21 cellular contexts compared by ENCODE assay signal in the genomic region with DNA sequence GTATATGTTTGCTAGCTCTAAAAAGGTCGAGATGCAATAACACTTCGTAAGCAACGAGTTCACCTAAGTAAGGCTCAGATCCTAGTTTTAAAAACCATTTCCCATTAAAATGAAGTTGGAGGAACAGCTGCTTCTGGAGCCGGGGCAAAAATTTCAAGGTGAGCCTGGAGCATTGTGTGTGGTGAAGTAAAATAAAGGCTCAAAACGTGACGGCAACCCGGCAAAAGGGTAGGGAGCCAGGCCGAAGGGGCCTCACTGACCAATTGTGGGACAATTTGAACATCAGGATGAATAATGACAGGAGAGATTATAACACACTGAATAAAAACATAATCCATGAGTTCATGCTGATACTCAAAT. TPM values are rescaled to one million over a fixed set of nuclear protein-coding genes. Genes with fewer than 3 reads are reported as not detected.
DNase-seq lines count a peak whose midpoint lies in the region; ATAC-seq and TF ChIP-seq lines count a peak whose summit lies in the region.
"Had no signal": no experiment of that assay in that cellular context is flagged by ENCODE, and none has a peak within 500 bp of the region (broad histone marks: within the 10 kb centered on the region; RNA-seq: fewer than 3 reads in every experiment).

No MANE protein-coding gene starts in this region.

- ATAC-seq in GM23338 (no peak), WTC11 (no peak), HG02884 (IDR thresholded peaks at IDR 0.05; ENCODE audit: unreplicated experiment) (no peak)
- ATAC-seq: A549, HCT116 had no signal

- no peaks in the 10 kb centered on the region for H3K9me3 ChIP-seq in iPS-18a (ENCODE audit: control insufficient read depth, low read depth, low read length)
- no peaks in the 10 kb centered on the region for H3K9me3 ChIP-seq in effector memory CD4-positive, alpha-beta T cell (ENCODE audit: control insufficient read depth, low read length)
- H3K9me3 ChIP-seq: A549, BE2C had no signal

- POLR2A ChIA-PET in WTC11 (lab: Charles Lee): no interaction called here

- H3K27ac ChIP-seq in GM23338 (ENCODE audit: low read depth) (no peak overlapping the region), iPS-18a (ENCODE audit: low read length) (no peak overlapping the region)
- no peak overlapping the region for H3K27ac ChIP-seq in effector memory CD4-positive, alpha-beta T cell (ENCODE audit: insufficient read depth, low read length, poor library complexity, severe bottlenecking)
- H3K27ac ChIP-seq: A549; BLaER1 treated with 17β-estradiol and CSF1 and Interleukin-3, amounts not matched to agents 10 nM and 100 nM had no signal

- H3K27me3 Mint-ChIP-seq in GM23338 (ENCODE audit: insufficient read depth, low read depth, poor library complexity) (peaks cover 75% of the 10 kb centered on the region), WTC11 (ENCODE audit: low read depth) (peaks cover 85% of the 10 kb centered on the region)

- H2AFZ ChIP-seq in GM23338: no peak overlapping the region

- no peaks in the 10 kb centered on the region for H3K9me2 ChIP-seq in GM23338 (ENCODE audit: insufficient read depth)

- peaks cover 7% of the 10 kb centered on the region; the same call in 1 of the 2 replicates for H3K4me1 ChIP-seq in GM23338 (ENCODE audit: insufficient read depth)
- no peaks in the 10 kb centered on the region for H3K4me1 ChIP-seq in iPS-18a (ENCODE audit: control insufficient read depth, low read depth, low read length)
- no peaks in the 10 kb centered on the region for H3K4me1 ChIP-seq in effector memory CD4-positive, alpha-beta T cell (ENCODE audit: control insufficient read depth, insufficient read depth, low read length, poor library complexity, severe bottlenecking)
- H3K4me1 ChIP-seq: A549, BE2C had no signal

- H3K27ac Mint-ChIP-seq in GM23338 (no peak overlapping the region), WTC11 (no peak overlapping the region)
- H3K27ac Mint-ChIP-seq: CD14-positive monocyte; CD4-positive, alpha-beta T cell had no signal

- no peaks in the 10 kb centered on the region for H3K79me2 ChIP-seq in GM23338 (replicated peaks; ENCODE audit: insufficient read depth)

- H3K4me3 Mint-ChIP-seq in GM23338: no peak overlapping the region; the same call in 2 of the 3 replicates
- H3K4me3 Mint-ChIP-seq in WTC11: peak overlapping the region; percentile 68; the same call in 1 of the 2 replicates
- H3K4me3 Mint-ChIP-seq: CD4-positive, alpha-beta T cell; CD8-positive, alpha-beta memory T cell had no signal

- H4K20me1 ChIP-seq in GM23338 (replicated peaks; ENCODE audit: insufficient read depth): peaks cover 6% of the 10 kb centered on the region

- CTCF ChIA-PET in WTC11 (lab: Charles Lee): interaction anchor here (0.9 kb wide), 1 partner anchor 191 kb away, joined by 3 read pairs; no protein-coding TSS in a partner anchor

- no peak for DNase-seq in GM23338 (ENCODE audit: low spot score)
- no peak for DNase-seq in WTC11 (ENCODE audit: low spot score)
- DNase-seq in effector memory CD4-positive, alpha-beta T cell: no peak
- no peak for DNase-seq in ecto neural progenitor cell (ENCODE audit: low spot score)
- DNase-seq in globus pallidus (ENCODE audit: low spot score): no peak
- DNase-seq: 8988T; ACHN; AML-193; BE2C; Calu3; CD4-positive, alpha-beta T cell; CD8-positive, alpha-beta memory T cell; DMS53; DMS79 treated with DMSO at 0.1 percent for 48 hours; GF-D8 had no signal

- H3K9me3 Mint-ChIP-seq in GM23338: peaks cover 2% of the 10 kb centered on the region; the same call in 1 of the 3 replicates
- H3K9me3 Mint-ChIP-seq in WTC11: peaks cover 4% of the 10 kb centered on the region
- H3K9me3 Mint-ChIP-seq: CD4-positive, alpha-beta T cell had no signal

- no peaks in the 10 kb centered on the region for H3F3A ChIP-seq in GM23338 (replicated peaks; ENCODE audit: low read depth)

- H3K27me3 ChIP-seq in GM23338 (ENCODE audit: insufficient read depth) (peaks cover 91% of the 10 kb centered on the region), iPS-18a (ENCODE audit: control insufficient read depth, insufficient read depth, low read length) (peaks cover 78% of the 10 kb centered on the region)
- peaks cover 45% of the 10 kb centered on the region for H3K27me3 ChIP-seq in effector memory CD4-positive, alpha-beta T cell (replicated peaks; ENCODE audit: control insufficient read depth, insufficient read depth, low read length, poor library complexity, severe bottlenecking)
- H3K27me3 ChIP-seq: BLaER1 treated with 17β-estradiol and CSF1 and Interleukin-3, amounts not matched to agents 10 nM and 100 nM had no signal

- TF ChIP-seq CTCF in GM23338 (conservative IDR thresholded peaks at IDR 0.05; ENCODE audit: low read depth in 2 of 2) (no peak), WTC11 (IDR thresholded peaks at IDR 0.05) (no peak)

- H3K4me1 Mint-ChIP-seq in GM23338: peaks cover 6% of the 10 kb centered on the region; the same call in 2 of the 3 replicates
- peaks cover 20% of the 10 kb centered on the region for H3K4me1 Mint-ChIP-seq in WTC11
- H3K4me1 Mint-ChIP-seq: CD14-positive monocyte; CD8-positive, alpha-beta memory T cell had no signal

- peak overlapping the region; percentile 84; the same call in 1 of the 2 replicates for H3K4me2 ChIP-seq in GM23338
- H3K4me2 ChIP-seq: A549; BLaER1 treated with 17β-estradiol and CSF1 and Interleukin-3, amounts not matched to agents 10 nM and 100 nM had no signal

- no peak overlapping the region for H3K9ac ChIP-seq in iPS-18a (ENCODE audit: low read length)
- H3K9ac ChIP-seq: BLaER1 treated with 17β-estradiol and CSF1 and Interleukin-3, amounts not matched to agents 10 nM and 100 nM had no signal

- H3K4me3 ChIP-seq in GM23338: peak overlapping the region; percentile 60
- peak overlapping the region; percentile 40 for H3K4me3 ChIP-seq in iPS-18a (ENCODE audit: low read length)
- no peak overlapping the region for H3K4me3 ChIP-seq in effector memory CD4-positive, alpha-beta T cell (ENCODE audit: insufficient read depth, low read depth, low read length, poor library complexity, severe bottlenecking)
- H3K4me3 ChIP-seq: A549; BLaER1 treated with 17β-estradiol and CSF1 and Interleukin-3, amounts not matched to agents 10 nM and 100 nM had no signal

- H3K36me3 Mint-ChIP-seq in GM23338 (ENCODE audit: low read depth) (no peaks in the 10 kb centered on the region; the same call in 2 of the 3 replicates), WTC11 (no peaks in the 10 kb centered on the region)
- H3K36me3 Mint-ChIP-seq: CD14-positive monocyte had no signal

- H3K36me3 ChIP-seq in GM23338 (ENCODE audit: insufficient read depth) (no peaks in the 10 kb centered on the region), iPS-18a (ENCODE audit: control insufficient read depth, low read depth, low read length) (no peaks in the 10 kb centered on the region)
- H3K36me3 ChIP-seq in effector memory CD4-positive, alpha-beta T cell (ENCODE audit: control insufficient read depth, insufficient read depth, low read length): no peaks in the 10 kb centered on the region
- H3K36me3 ChIP-seq: BE2C had no signal

TF ChIP-seq in GM23338, 12 proteins besides CTCF, POLR2A, EP300 and RAD21:
- TF ChIP-seq, protein P1, sequence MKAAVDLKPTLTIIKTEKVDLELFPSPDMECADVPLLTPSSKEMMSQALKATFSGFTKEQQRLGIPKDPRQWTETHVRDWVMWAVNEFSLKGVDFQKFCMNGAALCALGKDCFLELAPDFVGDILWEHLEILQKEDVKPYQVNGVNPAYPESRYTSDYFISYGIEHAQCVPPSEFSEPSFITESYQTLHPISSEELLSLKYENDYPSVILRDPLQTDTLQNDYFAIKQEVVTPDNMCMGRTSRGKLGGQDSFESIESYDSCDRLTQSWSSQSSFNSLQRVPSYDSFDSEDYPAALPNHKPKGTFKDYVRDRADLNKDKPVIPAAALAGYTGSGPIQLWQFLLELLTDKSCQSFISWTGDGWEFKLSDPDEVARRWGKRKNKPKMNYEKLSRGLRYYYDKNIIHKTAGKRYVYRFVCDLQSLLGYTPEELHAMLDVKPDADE (IDR thresholded peaks at IDR 0.05): no peak
- TF ChIP-seq EZH2 (IDR thresholded peaks at IDR 0.05; ENCODE audit: low read depth, unreplicated experiment): peak; percentile 65

TF ChIP-seq in WTC11, 78 proteins besides CTCF, POLR2A, EP300 and RAD21 (continues in another document):
- TF ChIP-seq ZNF317 (CRISPR knock-in tag; IDR thresholded peaks at IDR 0.05; ENCODE audit: borderline replicate concordance, low read depth) (no peak), SP1 (CRISPR knock-in tag; conservative IDR thresholded peaks at IDR 0.05) (no peak), ZNF138 (CRISPR knock-in tag; conservative IDR thresholded peaks at IDR 0.05) (no peak)
- TF ChIP-seq, protein P2, sequence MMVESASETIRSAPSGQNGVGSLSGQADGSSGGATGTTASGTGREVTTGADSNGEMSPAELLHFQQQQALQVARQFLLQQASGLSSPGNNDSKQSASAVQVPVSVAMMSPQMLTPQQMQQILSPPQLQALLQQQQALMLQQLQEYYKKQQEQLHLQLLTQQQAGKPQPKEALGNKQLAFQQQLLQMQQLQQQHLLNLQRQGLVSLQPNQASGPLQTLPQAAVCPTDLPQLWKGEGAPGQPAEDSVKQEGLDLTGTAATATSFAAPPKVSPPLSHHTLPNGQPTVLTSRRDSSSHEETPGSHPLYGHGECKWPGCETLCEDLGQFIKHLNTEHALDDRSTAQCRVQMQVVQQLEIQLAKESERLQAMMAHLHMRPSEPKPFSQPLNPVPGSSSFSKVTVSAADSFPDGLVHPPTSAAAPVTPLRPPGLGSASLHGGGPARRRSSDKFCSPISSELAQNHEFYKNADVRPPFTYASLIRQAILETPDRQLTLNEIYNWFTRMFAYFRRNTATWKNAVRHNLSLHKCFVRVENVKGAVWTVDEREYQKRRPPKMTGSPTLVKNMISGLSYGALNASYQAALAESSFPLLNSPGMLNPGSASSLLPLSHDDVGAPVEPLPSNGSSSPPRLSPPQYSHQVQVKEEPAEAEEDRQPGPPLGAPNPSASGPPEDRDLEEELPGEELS (CRISPR knock-in tag; IDR thresholded peaks at IDR 0.05): no peak
- TF ChIP-seq, protein P3, sequence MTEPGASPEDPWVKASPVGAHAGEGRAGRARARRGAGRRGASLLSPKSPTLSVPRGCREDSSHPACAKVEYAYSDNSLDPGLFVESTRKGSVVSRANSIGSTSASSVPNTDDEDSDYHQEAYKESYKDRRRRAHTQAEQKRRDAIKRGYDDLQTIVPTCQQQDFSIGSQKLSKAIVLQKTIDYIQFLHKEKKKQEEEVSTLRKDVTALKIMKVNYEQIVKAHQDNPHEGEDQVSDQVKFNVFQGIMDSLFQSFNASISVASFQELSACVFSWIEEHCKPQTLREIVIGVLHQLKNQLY (CRISPR knock-in tag; IDR thresholded peaks at IDR 0.05): no peak
- TF ChIP-seq, protein P4, sequence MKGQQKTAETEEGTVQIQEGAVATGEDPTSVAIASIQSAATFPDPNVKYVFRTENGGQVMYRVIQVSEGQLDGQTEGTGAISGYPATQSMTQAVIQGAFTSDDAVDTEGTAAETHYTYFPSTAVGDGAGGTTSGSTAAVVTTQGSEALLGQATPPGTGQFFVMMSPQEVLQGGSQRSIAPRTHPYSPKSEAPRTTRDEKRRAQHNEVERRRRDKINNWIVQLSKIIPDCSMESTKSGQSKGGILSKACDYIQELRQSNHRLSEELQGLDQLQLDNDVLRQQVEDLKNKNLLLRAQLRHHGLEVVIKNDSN (CRISPR knock-in tag; IDR thresholded peaks at IDR 0.05): no peak

RNA-seq across cellular contexts. Expression of a gene that starts 20.1 kb away (rescaled TPM):
- 2.8 and 3.4 TPM in 2 replicates for total RNA-seq in GM23338 (2014; rRNA removed; shearing (Covaris generic))
- polyA plus RNA-seq in GM23338 (2016; fragmentation: Nextera tagmentation; extraction: Ambion mirVana): 0.21 and 0.37 TPM in 2 replicates
- 1.6 to 3.4 TPM (median 1.8 TPM) in 3 replicates for total RNA-seq in WTC11 (2021)
- total RNA-seq: CD4-positive, alpha-beta T cell; CD8-positive, alpha-beta memory T cell had no signal
- polyA plus RNA-seq: CD14-positive monocyte; CD8-positive, alpha-beta memory T cell had no signal
